ENCODE assay signal across 8 cellular contexts in the genomic region with DNA sequence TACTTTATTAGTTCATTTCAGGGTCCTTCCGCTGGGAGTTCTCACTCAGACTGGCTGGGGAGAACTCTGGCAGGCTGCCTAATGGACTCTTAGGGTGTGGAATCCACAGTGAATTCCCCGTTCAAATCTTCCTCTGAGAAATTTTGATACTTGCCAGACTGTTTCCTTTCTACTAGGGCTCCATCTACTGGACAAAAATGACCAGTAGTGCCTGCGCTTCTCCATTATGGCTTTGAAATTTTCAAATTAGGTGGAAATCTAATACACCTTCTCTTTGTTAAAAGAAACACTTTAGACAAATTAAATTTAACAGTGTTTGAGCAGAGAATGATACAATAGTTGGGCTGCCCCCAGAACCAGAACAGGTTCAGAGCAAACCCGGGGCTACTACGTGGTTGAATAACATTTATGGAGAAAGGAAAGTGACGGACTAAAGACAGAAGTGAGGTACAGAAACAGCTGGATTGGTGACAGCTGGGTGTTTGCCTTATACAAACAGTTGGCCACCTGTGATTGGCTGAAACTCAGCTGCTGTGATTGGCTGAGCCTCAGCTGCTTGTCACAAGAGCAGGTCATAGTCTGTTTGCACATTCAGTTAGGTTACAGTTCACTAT. TPM values are rescaled to one million over a fixed set of nuclear protein-coding genes. Genes with fewer than 3 reads are reported as not detected.
A peak's percentile ranks its signal among the peaks of the same experiment; 100 is the strongest.
DNase-seq lines count a peak whose midpoint lies in the region; ATAC-seq and TF ChIP-seq lines count a peak whose summit lies in the region.

No MANE protein-coding gene starts in this region.

- H3K27me3 ChIP-seq in AG04450 (ENCODE audit: control insufficient read depth, insufficient read depth, low read length) = no peaks in the 10 kb centered on the region
- no peaks in the 10 kb centered on the region for H3K27me3 ChIP-seq in HL-60 (ENCODE audit: insufficient read depth, poor library complexity, severe bottlenecking)

- no peaks in the 10 kb centered on the region for H3K36me3 Mint-ChIP-seq in activated naive CD8-positive, alpha-beta T cell treated with anti-CD3 and anti-CD28 coated beads, Interleukin-2, amount 50 U/mL, for 24 hours (ENCODE audit: low read depth)

- H3K4me3 ChIP-seq in AG04450 (ENCODE audit: low read depth, low read length) (no peak overlapping the region), GM12864 (ENCODE audit: low read depth, low read length) (peak overlapping the region; percentile 3; the same call in 1 of the 2 replicates), HL-60 (replicated peaks; ENCODE audit: insufficient read depth, low read length) (no peak overlapping the region)

- peak; percentile 44 for ATAC-seq in activated naive CD8-positive, alpha-beta T cell treated with anti-CD3 and anti-CD28 coated beads, Interleukin-2, amount 50 U/mL, for 24 hours
- ATAC-seq in Right ventricle myocardium superior (ENCODE audit: poor library complexity) = peak; percentile 88

- H3K27ac ChIP-seq in AG04450 (ENCODE audit: low read depth, low read length) = no peak overlapping the region
- H3K27ac ChIP-seq in HL-60 (replicated peaks) = no peak overlapping the region

- no peak overlapping the region for H3K27ac Mint-ChIP-seq in activated naive CD8-positive, alpha-beta T cell treated with anti-CD3 and anti-CD28 coated beads, Interleukin-2, amount 50 U/mL, for 24 hours

- H3K9me3 ChIP-seq in AG04450 (ENCODE audit: control insufficient read depth, insufficient read depth, low read length) = no peaks in the 10 kb centered on the region

- TF ChIP-seq CTCF in AG04450 (IDR thresholded peaks at IDR 0.05; ENCODE audit: low read depth, low read length) (peak; percentile 87), GM12864 (IDR thresholded peaks at IDR 0.05; ENCODE audit: low read depth, low read length, missing control alignments) (peak; percentile 69), HL-60 (IDR thresholded peaks at IDR 0.05; ENCODE audit: insufficient read depth, low read length) (peak; percentile 67)

- H3K4me1 Mint-ChIP-seq in activated naive CD8-positive, alpha-beta T cell treated with anti-CD3 and anti-CD28 coated beads, Interleukin-2, amount 50 U/mL, for 24 hours = peaks cover 15% of the 10 kb centered on the region

- H3K9me3 Mint-ChIP-seq in activated naive CD8-positive, alpha-beta T cell treated with anti-CD3 and anti-CD28 coated beads, Interleukin-2, amount 50 U/mL, for 24 hours = no peaks in the 10 kb centered on the region

- no peak overlapping the region for H3K4me3 Mint-ChIP-seq in activated naive CD8-positive, alpha-beta T cell treated with anti-CD3 and anti-CD28 coated beads, Interleukin-2, amount 50 U/mL, for 24 hours

- intact Hi-C loops in Right ventricle myocardium superior (cut with DNase I) = loop anchor here (5.0 kb wide), 1 partner anchor 50 kb away; a partner anchor contains a TSS

- peaks cover 3% of the 10 kb centered on the region for H3K27me3 Mint-ChIP-seq in activated naive CD8-positive, alpha-beta T cell treated with anti-CD3 and anti-CD28 coated beads, Interleukin-2, amount 50 U/mL, for 24 hours

- peak; percentile 50 for DNase-seq in AG04450 (ENCODE audit: low read depth, low spot score)
- DNase-seq in GM12864 (ENCODE audit: low read depth) = peak; percentile 73
- peak; percentile 44 to 50 for DNase-seq in HL-60 (ENCODE audit: low read depth in 1 of 2, low spot score in 1 of 2)
- peak; percentile 99 for DNase-seq in NCI-H69 (lab: John Stamatoyannopoulos, UW)
- DNase-seq in activated naive CD8-positive, alpha-beta T cell treated with anti-CD3 and anti-CD28 coated beads, Interleukin-2, amount 50 U/mL, for 24 hours = peak; percentile 24
- peak; percentile 74 for DNase-seq in Right ventricle myocardium superior
- DNase-seq in pons (ENCODE audit: low spot score) = peak; percentile 87
- no peak for DNase-seq in stimulated activated CD8-positive, alpha-beta memory T cell treated with anti-CD3 and anti-CD28 coated beads, Interleukin-4, amount 100 ng/mL, for 48 hours

- POLR2A ChIA-PET in AG04450 (lab: Yijun Ruan, JAX) = no interaction called here

- CTCF ChIA-PET in AG04450 (lab: Charles Lee) = interaction anchor here (0.6 to 2.1 kb wide), 24 partner anchors 9 to 749 kb away, joined by 3 to 82 read pairs (median 4); no protein-coding TSS in a partner anchor

RNA-seq across cellular contexts. Expression of a gene that starts 52.9 kb away (rescaled TPM):
- 6.7 and 8.9 TPM in 2 replicates for polyA plus RNA-seq in AG04450 (2011; rRNA removed)
- 2.3 and 3.6 TPM in 2 replicates for polyA minus RNA-seq in AG04450 (2011; rRNA and poly(A)+ RNA removed)
- total RNA-seq in Right ventricle myocardium superior = 21.7 TPM
